10 cellular contexts compared by ENCODE assay signal in the genomic region with DNA sequence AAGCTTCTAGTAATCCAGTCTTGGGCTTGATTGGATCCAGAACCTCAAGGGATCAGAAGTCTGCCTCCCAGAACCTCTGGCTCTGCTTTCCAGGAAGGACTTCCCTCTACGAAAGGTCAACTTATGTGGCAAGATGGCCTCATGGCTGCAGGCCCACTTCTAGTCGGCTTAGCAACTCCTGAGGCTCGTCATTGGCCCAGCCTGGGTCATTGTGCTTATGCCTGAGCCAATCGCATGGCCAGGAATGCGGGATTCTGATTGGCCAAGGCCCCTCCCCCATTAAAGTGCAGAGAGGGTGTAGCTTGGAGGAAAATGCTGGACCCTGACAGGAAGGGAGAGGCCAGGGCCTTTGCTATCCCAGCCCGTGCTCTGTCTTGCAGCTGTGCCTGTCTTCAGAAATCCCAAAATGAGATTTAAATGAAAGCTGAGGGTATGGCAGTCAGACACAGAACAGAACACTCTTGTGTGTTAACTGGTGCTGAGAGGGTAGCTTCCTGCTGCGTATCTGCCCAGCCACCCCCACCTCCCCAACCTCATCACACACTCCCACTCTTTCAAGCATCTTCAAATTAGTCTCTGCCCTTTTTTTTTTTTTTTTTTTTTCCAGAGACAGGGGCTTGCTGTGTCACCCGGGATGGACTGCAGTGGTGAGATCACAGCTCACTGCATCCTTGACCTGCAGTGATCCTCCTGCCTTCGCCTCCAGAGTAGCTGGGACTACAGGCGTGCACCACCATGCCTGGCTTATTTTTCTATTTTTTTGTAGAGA. TPM values are rescaled to one million over a fixed set of nuclear protein-coding genes. Genes with fewer than 3 reads are reported as not detected.
DNase-seq lines count a peak whose midpoint lies in the region; ATAC-seq lines count a peak whose summit lies in the region.
"Had no signal": no experiment of that assay in that cellular context is flagged by ENCODE, and none has a peak within 500 bp of the region (broad histone marks: within the 10 kb centered on the region; RNA-seq: fewer than 3 reads in every experiment).

No MANE protein-coding gene starts in this region.

- H3K27me3 Mint-ChIP-seq in stimulated activated naive CD8-positive, alpha-beta T cell treated with anti-CD3 and anti-CD28 coated beads, Interleukin-15, amount 100 ng/mL, for 72 hours: no peaks in the 10 kb centered on the region

- no peaks in the 10 kb centered on the region for H3K79me1 ChIP-seq in neuronal stem cell (ENCODE audit: low read depth, low read length)

- H2AFZ ChIP-seq in neuronal stem cell (ENCODE audit: low read length): peak overlapping the region; percentile 70

- H3K27me3 ChIP-seq in neuronal stem cell (ENCODE audit: control insufficient read depth in 3 of 3, insufficient read depth in 3 of 3, low read depth in 1 of 3, low read length in 3 of 3): no peaks in the 10 kb centered on the region
- H3K27me3 ChIP-seq: tibial artery had no signal

- H3K27ac Mint-ChIP-seq in stimulated activated naive CD8-positive, alpha-beta T cell treated with anti-CD3 and anti-CD28 coated beads, Interleukin-15, amount 100 ng/mL, for 72 hours: no peak overlapping the region
- H3K27ac Mint-ChIP-seq: activated T-helper 1 cell treated with anti-CD3 and anti-CD28 coated beads, Interleukin-12 subunit alpha, Interleukin-12 subunit beta, Interleukin-2, Interleukin-4 antibody, amounts not matched to agents 30 ng/mL and 10 ng/mL and 1 ng/mL, durations not matched to agents 14 hours and 24 hours and 36 hours had no signal

- DNase-seq in H4 (ENCODE audit: low spot score): peak; percentile 77
- DNase-seq in RKO (ENCODE audit: low spot score): peak; percentile 18
- peak; percentile 8 for DNase-seq in fibroblast of the conjunctiva (ENCODE audit: low read depth)
- no peak for DNase-seq in neuronal stem cell (ENCODE audit: low spot score)
- no peak for DNase-seq in NCI-H526 treated with DMSO at 0.1 percent for 48 hours (lab: John Stamatoyannopoulos, UW)
- no peak for DNase-seq in stimulated activated naive CD8-positive, alpha-beta T cell treated with anti-CD3 and anti-CD28 coated beads, Interleukin-15, amount 100 ng/mL, for 72 hours

- no peak overlapping the region for H3K23ac ChIP-seq in neuronal stem cell (ENCODE audit: low read depth, low read length, poor library complexity)

- no peak overlapping the region for H3K18ac ChIP-seq in neuronal stem cell (ENCODE audit: low read length)

- H3K27ac ChIP-seq in neuronal stem cell (replicated peaks; ENCODE audit: low read length): no peak overlapping the region
- H3K27ac ChIP-seq: tibial artery had no signal

- no peak overlapping the region for H4K8ac ChIP-seq in neuronal stem cell (ENCODE audit: low read depth, low read length)

- no peak overlapping the region for H3K4me3 ChIP-seq in neuronal stem cell (ENCODE audit: low read length in 2 of 2)
- H3K4me3 ChIP-seq: tibial artery had no signal

- H2BK5ac ChIP-seq in neuronal stem cell (ENCODE audit: low read length): no peak overlapping the region

- no peaks in the 10 kb centered on the region for H3K36me3 ChIP-seq in neuronal stem cell (replicated peaks in 1 of 2; ENCODE audit: control insufficient read depth in 2 of 2, insufficient read depth in 2 of 2, low read length in 2 of 2)
- H3K36me3 ChIP-seq: tibial artery had no signal

- H3K4me3 Mint-ChIP-seq in stimulated activated naive CD8-positive, alpha-beta T cell treated with anti-CD3 and anti-CD28 coated beads, Interleukin-15, amount 100 ng/mL, for 72 hours: no peak overlapping the region
- H3K4me3 Mint-ChIP-seq: activated T-helper 1 cell treated with anti-CD3 and anti-CD28 coated beads, Interleukin-12 subunit alpha, Interleukin-12 subunit beta, Interleukin-2, Interleukin-4 antibody, amounts not matched to agents 30 ng/mL and 10 ng/mL and 1 ng/mL, durations not matched to agents 14 hours and 24 hours and 36 hours had no signal

- no peak for ATAC-seq in HG02571 (IDR thresholded peaks at IDR 0.05; ENCODE audit: unreplicated experiment)
- ATAC-seq in HG03135 (IDR thresholded peaks at IDR 0.05; ENCODE audit: unreplicated experiment): no peak
- no peak for ATAC-seq in stimulated activated naive CD8-positive, alpha-beta T cell treated with anti-CD3 and anti-CD28 coated beads, Interleukin-15, amount 100 ng/mL, for 72 hours

- H3K4ac ChIP-seq in neuronal stem cell (ENCODE audit: low read length): no peak overlapping the region

- H2BK15ac ChIP-seq in neuronal stem cell (ENCODE audit: low read length): no peak overlapping the region

- no peaks in the 10 kb centered on the region for H3K9me3 ChIP-seq in neuronal stem cell (replicated peaks in 1 of 2; ENCODE audit: control insufficient read depth in 2 of 2, insufficient read depth in 1 of 2, low read depth in 1 of 2, low read length in 2 of 2)
- H3K9me3 ChIP-seq: tibial artery had no signal

- H2BK12ac ChIP-seq in neuronal stem cell (ENCODE audit: low read length): no peak overlapping the region

- H2BK120ac ChIP-seq in neuronal stem cell (ENCODE audit: low read depth, low read length): no peak overlapping the region

- no peak overlapping the region for H3K9ac ChIP-seq in neuronal stem cell (ENCODE audit: low read depth, low read length, poor library complexity)

- WGBS in neuronal stem cell (ENCODE audit: extremely low coverage in 2 of 2, insufficient read length in 2 of 2, insufficient replicate concordance in 1 of 2), 2 donors: no CpG with 5 or more reads among the region's 10 CpGs

- H3K9me3 Mint-ChIP-seq in stimulated activated naive CD8-positive, alpha-beta T cell treated with anti-CD3 and anti-CD28 coated beads, Interleukin-15, amount 100 ng/mL, for 72 hours: no peaks in the 10 kb centered on the region
- H3K9me3 Mint-ChIP-seq: activated T-helper 1 cell treated with anti-CD3 and anti-CD28 coated beads, Interleukin-12 subunit alpha, Interleukin-12 subunit beta, Interleukin-2, Interleukin-4 antibody, amounts not matched to agents 30 ng/mL and 10 ng/mL and 1 ng/mL, durations not matched to agents 14 hours and 24 hours and 36 hours had no signal

- no peak overlapping the region for H2AK5ac ChIP-seq in neuronal stem cell (ENCODE audit: low read depth, low read length)

- H3K14ac ChIP-seq in neuronal stem cell (ENCODE audit: low read length): no peak overlapping the region

- H3K4me2 ChIP-seq in neuronal stem cell (ENCODE audit: insufficient read depth, low read length, poor library complexity, severe bottlenecking): no peak overlapping the region

- H3K4me1 ChIP-seq in neuronal stem cell (ENCODE audit: control insufficient read depth in 2 of 2, insufficient read depth in 1 of 2, low read depth in 1 of 2, low read length in 2 of 2): peaks cover 6 to 23% of the 10 kb centered on the region in 2 donors

- peaks cover 30% of the 10 kb centered on the region for H3K4me1 Mint-ChIP-seq in stimulated activated naive CD8-positive, alpha-beta T cell treated with anti-CD3 and anti-CD28 coated beads, Interleukin-15, amount 100 ng/mL, for 72 hours

- H4K91ac ChIP-seq in neuronal stem cell (ENCODE audit: low read depth, low read length, poor library complexity): no peak overlapping the region

RNA-seq across cellular contexts. Expression of gene CCNE1, which starts 5.5 kb away (rescaled TPM):
- total RNA-seq in H4 (2014; rRNA removed; shearing (Covaris generic)): 40.1 and 50.1 TPM in 2 replicates
- polyA plus RNA-seq in neuronal stem cell (2013, experiment 1 of 2): 15.7 TPM
- polyA plus RNA-seq in neuronal stem cell (2013, experiment 2 of 2): 15.8 TPM

Comparison
In these comparisons a context has a peak if more than half of its experiments do, and no peak if none do; other contexts are left out.
1. DNase-seq: peak in H4 (single experiment), RKO (single experiment) and fibroblast of the conjunctiva (single experiment); none in neuronal stem cell (single experiment), NCI-H526 treated with DMSO at 0.1 percent for 48 hours (single experiment) and stimulated activated naive CD8-positive, alpha-beta T cell treated with anti-CD3 and anti-CD28 coated beads, Interleukin-15, amount 100 ng/mL, for 72 hours (0 of 2).